ENCODE assay signal across 9 cellular contexts in genomic region chr16:10939649-10940206, GRCh38. TPM values are rescaled to one million over a fixed set of nuclear protein-coding genes. Genes with fewer than 3 reads are reported as not detected.
A peak's percentile ranks its signal among the peaks of the same experiment; 100 is the strongest.
DNase-seq lines count a peak whose midpoint lies in the region; ATAC-seq and TF ChIP-seq lines count a peak whose summit lies in the region.
"Had no signal": no experiment of that assay in that cellular context is flagged by ENCODE, and none has a peak within 500 bp of the region (broad histone marks: within the 10 kb centered on the region; RNA-seq: fewer than 3 reads in every experiment).

No MANE protein-coding gene starts in this region.

- H3K9me3 Mint-ChIP-seq in T-helper 2 cell treated with Interferon-gamma antibody and Interleukin-4, amounts not matched to agents 5 μg/mL and 100 μg/mL, for 36 hours, result no peaks in the 10 kb centered on the region
- no peaks in the 10 kb centered on the region for H3K9me3 Mint-ChIP-seq in activated CD8-positive, alpha-beta T cell treated with anti-CD3 and anti-CD28 coated beads, Interleukin-2, amount 10 ng/mL, durations not matched to agents 7 days and 5 days (ENCODE audit: insufficient read depth)
- H3K9me3 Mint-ChIP-seq in glutamatergic neuron (ENCODE audit: unreplicated experiment), result peaks cover 16% of the 10 kb centered on the region
- H3K9me3 Mint-ChIP-seq in stimulated activated effector memory CD8-positive, alpha-beta T cell treated with anti-CD3 and anti-CD28 coated beads, Interleukin-12 subunit alpha, Interleukin-12 subunit beta, amount 100 ng/mL, for 72 hours, result no peaks in the 10 kb centered on the region

- no peak for TF ChIP-seq CTCF in glutamatergic neuron (IDR thresholded peaks at IDR 0.05; ENCODE audit: partially characterized antibody, unreplicated experiment)

- CTCF ChIA-PET in activated CD8-positive, alpha-beta T cell treated with anti-CD3 and anti-CD28 coated beads, Interleukin-2, amount 10 ng/mL, durations not matched to agents 7 days and 5 days (lab: Charles Lee), result interaction anchor here (1.1 to 2.5 kb wide), 4 partner anchors 10 to 192 kb away, joined by 3 to 19 read pairs (median 4); no protein-coding TSS in a partner anchor

- peak overlapping the region; percentile 91 for H3K4me3 Mint-ChIP-seq in T-helper 2 cell treated with Interferon-gamma antibody and Interleukin-4, amounts not matched to agents 5 μg/mL and 100 μg/mL, for 36 hours
- H3K4me3 Mint-ChIP-seq in activated CD8-positive, alpha-beta T cell treated with anti-CD3 and anti-CD28 coated beads, Interleukin-2, amount 10 ng/mL, durations not matched to agents 7 days and 5 days, result peak overlapping the region; percentile 87
- H3K4me3 Mint-ChIP-seq in glutamatergic neuron (ENCODE audit: unreplicated experiment), result peak overlapping the region; percentile 90
- peak overlapping the region; percentile 79 for H3K4me3 Mint-ChIP-seq in stimulated activated effector memory CD8-positive, alpha-beta T cell treated with anti-CD3 and anti-CD28 coated beads, Interleukin-12 subunit alpha, Interleukin-12 subunit beta, amount 100 ng/mL, for 72 hours

- POLR2A ChIA-PET in activated CD8-positive, alpha-beta T cell treated with anti-CD3 and anti-CD28 coated beads, Interleukin-2, amount 10 ng/mL, durations not matched to agents 7 days and 5 days (lab: Charles Lee), result interaction anchor here (0.6 kb wide), 1 partner anchor 196 kb away, joined by 3 read pairs; the partner anchor contains the start of gene NUBP1

- H3K27me3 Mint-ChIP-seq in T-helper 2 cell treated with Interferon-gamma antibody and Interleukin-4, amounts not matched to agents 5 μg/mL and 100 μg/mL, for 36 hours (ENCODE audit: low read depth), result no peaks in the 10 kb centered on the region
- H3K27me3 Mint-ChIP-seq in activated CD8-positive, alpha-beta T cell treated with anti-CD3 and anti-CD28 coated beads, Interleukin-2, amount 10 ng/mL, durations not matched to agents 7 days and 5 days (ENCODE audit: low read depth), result no peaks in the 10 kb centered on the region
- H3K27me3 Mint-ChIP-seq in glutamatergic neuron (ENCODE audit: unreplicated experiment), result peaks cover 10% of the 10 kb centered on the region

- H3K27ac Mint-ChIP-seq in T-helper 2 cell treated with Interferon-gamma antibody and Interleukin-4, amounts not matched to agents 5 μg/mL and 100 μg/mL, for 36 hours, result peak overlapping the region; percentile 12
- peak overlapping the region; percentile 50 for H3K27ac Mint-ChIP-seq in activated CD8-positive, alpha-beta T cell treated with anti-CD3 and anti-CD28 coated beads, Interleukin-2, amount 10 ng/mL, durations not matched to agents 7 days and 5 days
- peak overlapping the region; percentile 30 for H3K27ac Mint-ChIP-seq in glutamatergic neuron (ENCODE audit: unreplicated experiment)
- H3K27ac Mint-ChIP-seq in stimulated activated effector memory CD8-positive, alpha-beta T cell treated with anti-CD3 and anti-CD28 coated beads, Interleukin-12 subunit alpha, Interleukin-12 subunit beta, amount 100 ng/mL, for 72 hours, result peak overlapping the region; percentile 68

- no peak for ATAC-seq in activated CD8-positive, alpha-beta T cell treated with anti-CD3 and anti-CD28 coated beads, Interleukin-2, amount 10 ng/mL, durations not matched to agents 7 days and 5 days
- no peak for ATAC-seq in stimulated activated effector memory CD8-positive, alpha-beta T cell treated with anti-CD3 and anti-CD28 coated beads, Interleukin-12 subunit alpha, Interleukin-12 subunit beta, amount 100 ng/mL, for 72 hours

- peaks cover 65% of the 10 kb centered on the region for H3K4me1 Mint-ChIP-seq in T-helper 2 cell treated with Interferon-gamma antibody and Interleukin-4, amounts not matched to agents 5 μg/mL and 100 μg/mL, for 36 hours (ENCODE audit: low read depth)
- peaks cover 82% of the 10 kb centered on the region for H3K4me1 Mint-ChIP-seq in activated CD8-positive, alpha-beta T cell treated with anti-CD3 and anti-CD28 coated beads, Interleukin-2, amount 10 ng/mL, durations not matched to agents 7 days and 5 days (ENCODE audit: low read depth)
- H3K4me1 Mint-ChIP-seq in glutamatergic neuron (ENCODE audit: low read depth, unreplicated experiment), result peaks cover 26% of the 10 kb centered on the region
- peaks cover 82% of the 10 kb centered on the region for H3K4me1 Mint-ChIP-seq in stimulated activated effector memory CD8-positive, alpha-beta T cell treated with anti-CD3 and anti-CD28 coated beads, Interleukin-12 subunit alpha, Interleukin-12 subunit beta, amount 100 ng/mL, for 72 hours

- H3K36me3 Mint-ChIP-seq in T-helper 2 cell treated with Interferon-gamma antibody and Interleukin-4, amounts not matched to agents 5 μg/mL and 100 μg/mL, for 36 hours (ENCODE audit: low read depth), result peaks cover 26% of the 10 kb centered on the region
- H3K36me3 Mint-ChIP-seq in activated CD8-positive, alpha-beta T cell treated with anti-CD3 and anti-CD28 coated beads, Interleukin-2, amount 10 ng/mL, durations not matched to agents 7 days and 5 days (ENCODE audit: low read depth), result peaks cover 41% of the 10 kb centered on the region
- peaks cover 5% of the 10 kb centered on the region for H3K36me3 Mint-ChIP-seq in glutamatergic neuron (ENCODE audit: unreplicated experiment)
- H3K36me3 Mint-ChIP-seq in stimulated activated effector memory CD8-positive, alpha-beta T cell treated with anti-CD3 and anti-CD28 coated beads, Interleukin-12 subunit alpha, Interleukin-12 subunit beta, amount 100 ng/mL, for 72 hours, result peaks cover 45% of the 10 kb centered on the region

- no peak for DNase-seq in T-helper 2 cell treated with Interferon-gamma antibody and Interleukin-4, amounts not matched to agents 5 μg/mL and 100 μg/mL, for 36 hours (ENCODE audit: low spot score)
- no peak for DNase-seq in T-helper 2 cell
- no peak for DNase-seq in activated CD8-positive, alpha-beta T cell treated with anti-CD3 and anti-CD28 coated beads, Interleukin-2, amount 10 ng/mL, durations not matched to agents 7 days and 5 days
- DNase-seq in glutamatergic neuron, result no peak
- DNase-seq in stimulated activated effector memory CD8-positive, alpha-beta T cell treated with anti-CD3 and anti-CD28 coated beads, Interleukin-12 subunit alpha, Interleukin-12 subunit beta, amount 100 ng/mL, for 72 hours (ENCODE audit: low spot score in 2 of 2), result no peak
- DNase-seq in kidney glomerular epithelial cell (lab: John Stamatoyannopoulos, UW), result no peak
- DNase-seq in HuH-7 (ENCODE audit: low spot score), result no peak
- no peak for DNase-seq in NCI-H146 (lab: John Stamatoyannopoulos, UW)
- DNase-seq: NCI-H1930 had no signal

RNA-seq across cellular contexts. Expression of gene DEXI, which starts 2.5 kb away (rescaled TPM):
- total RNA-seq in activated CD8-positive, alpha-beta T cell treated with anti-CD3 and anti-CD28 coated beads, Interleukin-2, amount 10 ng/mL, durations not matched to agents 7 days and 5 days, result 10 to 100 TPM; 31.9 TPM
- 37.3 TPM for total RNA-seq in glutamatergic neuron (ENCODE audit: unreplicated experiment)

RNA-seq across cellular contexts. Expression of gene CLEC16A, which starts 4.6 kb away (rescaled TPM):
- total RNA-seq in activated CD8-positive, alpha-beta T cell treated with anti-CD3 and anti-CD28 coated beads, Interleukin-2, amount 10 ng/mL, durations not matched to agents 7 days and 5 days, result 10 to 100 TPM; 32.8 to 38.5 TPM
- total RNA-seq in glutamatergic neuron (ENCODE audit: unreplicated experiment), result 43.0 TPM

Comparison
In these comparisons a context has a peak if more than half of its experiments do, and no peak if none do; other contexts are left out.
1. H3K27ac Mint-ChIP-seq: peak in every context shown above with its lines; median percentile 68 in stimulated activated effector memory CD8-positive, alpha-beta T cell treated with anti-CD3 and anti-CD28 coated beads, Interleukin-12 subunit alpha, Interleukin-12 subunit beta, amount 100 ng/mL, for 72 hours; 50 in activated CD8-positive, alpha-beta T cell treated with anti-CD3 and anti-CD28 coated beads, Interleukin-2, amount 10 ng/mL, durations not matched to agents 7 days and 5 days; 30 in glutamatergic neuron; 12 in T-helper 2 cell treated with Interferon-gamma antibody and Interleukin-4, amounts not matched to agents 5 μg/mL and 100 μg/mL, for 36 hours.